Comparison of ENCODE assay signal across 17 cellular contexts in the genomic region with DNA sequence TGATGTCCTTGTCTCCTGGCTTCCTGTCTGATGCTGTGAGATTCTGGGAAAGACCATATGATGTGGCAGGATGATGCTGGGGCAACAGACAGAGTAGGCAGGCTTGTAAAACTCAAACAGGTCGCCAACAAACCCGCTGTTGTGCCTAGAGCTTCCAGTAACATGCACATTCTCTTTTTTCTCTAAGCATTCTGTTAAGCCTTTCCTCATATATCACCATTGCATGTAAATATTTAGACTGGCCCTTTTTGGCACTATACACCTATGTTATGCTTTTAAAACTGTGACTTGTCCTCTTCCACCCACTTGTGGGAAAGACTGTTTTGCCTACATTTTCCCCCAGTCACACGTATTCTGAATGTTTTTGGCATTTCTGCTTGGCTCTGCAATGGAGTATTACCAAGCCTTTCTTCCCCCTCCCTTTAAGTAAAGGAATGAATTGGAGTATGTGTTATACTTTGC.
DNase-seq lines count a peak whose midpoint lies in the region; ATAC-seq and TF ChIP-seq lines count a peak whose summit lies in the region.
"Had no signal": no experiment of that assay in that cellular context is flagged by ENCODE, and none has a peak within 500 bp of the region (broad histone marks: within the 10 kb centered on the region; RNA-seq: fewer than 3 reads in every experiment).

No MANE protein-coding gene starts in this region.

- H3K4me1 ChIP-seq in osteoblast (ENCODE audit: insufficient read depth, low read length): peaks cover 18% of the 10 kb centered on the region

- TF ChIP-seq CTCF in fibroblast of mammary gland (conservative IDR thresholded peaks at IDR 0.05; ENCODE audit: control insufficient read depth, insufficient read depth, low read depth, low read length) (no peak), osteoblast (IDR thresholded peaks at IDR 0.05; ENCODE audit: extremely low read depth, low read depth, low read length) (no peak)

- H2AFZ ChIP-seq in osteoblast (ENCODE audit: low read length): peak overlapping the region; percentile 22

- no peaks in the 10 kb centered on the region for H3K9me3 ChIP-seq in osteoblast (ENCODE audit: low read depth, low read length)
- H3K9me3 ChIP-seq: suprapubic skin had no signal

- no peaks in the 10 kb centered on the region for H3K79me2 ChIP-seq in osteoblast (ENCODE audit: insufficient read depth, low read length)

- no peak for ATAC-seq in HG03196 (IDR thresholded peaks at IDR 0.05; ENCODE audit: unreplicated experiment)
- ATAC-seq: activated naive CD4-positive, alpha-beta T cell treated with anti-CD3 and anti-CD28 coated beads, Interleukin-2, amount 50 U/mL, for 72 hours; activated T-cell treated with anti-CD3 and anti-CD28 coated beads, Interleukin-2, amount 50 U/mL, for 72 hours; T-cell had no signal

- H3K4me2 ChIP-seq in osteoblast (ENCODE audit: insufficient read depth, low read length): peak overlapping the region; percentile 0

- no peaks in the 10 kb centered on the region for H3K27me3 ChIP-seq in osteoblast (ENCODE audit: insufficient read depth, low read length)
- H3K27me3 ChIP-seq: suprapubic skin had no signal

- H3K36me3 ChIP-seq in osteoblast (ENCODE audit: insufficient read depth, low read length): no peaks in the 10 kb centered on the region
- H3K36me3 ChIP-seq: suprapubic skin had no signal

- DNase-seq in COLO829 (ENCODE audit: low spot score) (peak; percentile 51), RPMI7951 (ENCODE audit: low read depth) (peak; percentile 5), fibroblast of mammary gland (ENCODE audit: low read depth) (peak; percentile 40), osteoblast (ENCODE audit: insufficient read length, low spot score, missing footprints) (no peak), NCI-H1694 treated with DMSO at 0.1 percent for 48 hours (lab: John Stamatoyannopoulos, UW) (no peak), NCI-H526 treated with DMSO at 0.1 percent for 48 hours (lab: John Stamatoyannopoulos, UW) (no peak), AG08396 (ENCODE audit: low spot score) (no peak)
- DNase-seq: activated CD4-positive, alpha-beta memory T cell treated with anti-CD3 and anti-CD28 coated beads for 36 hours; activated T-cell treated with anti-CD3 and anti-CD28 coated beads, Interleukin-2, amount 50 U/mL, for 72 hours; caudate nucleus; COR-L47; NCI-H2081 treated with DMSO at 0.1 percent for 48 hours; stimulated activated CD4-positive, alpha-beta T cell treated with anti-CD3 and anti-CD28 coated beads, Interleukin-4, amount 100 ng/mL, for 24 hours; T-cell had no signal

- no peak overlapping the region for H3K27ac ChIP-seq in osteoblast (ENCODE audit: low read depth, low read length)
- H3K27ac ChIP-seq: suprapubic skin had no signal

- H4K20me1 ChIP-seq in osteoblast (ENCODE audit: insufficient read depth, low read length): no peaks in the 10 kb centered on the region

- no peak overlapping the region for H3K4me3 ChIP-seq in fibroblast of mammary gland (ENCODE audit: control insufficient read depth, low read depth, low read length)
- no peak overlapping the region for H3K4me3 ChIP-seq in osteoblast (ENCODE audit: insufficient read depth, low read length)
- H3K4me3 ChIP-seq: suprapubic skin had no signal

Comparison
In these comparisons a context has a peak if more than half of its experiments do, and no peak if none do; other contexts are left out.
1. DNase-seq: peak in COLO829 (single experiment), RPMI7951 (single experiment) and fibroblast of mammary gland (single experiment); none in osteoblast (single experiment), NCI-H1694 treated with DMSO at 0.1 percent for 48 hours (single experiment), NCI-H526 treated with DMSO at 0.1 percent for 48 hours (single experiment) and AG08396 (single experiment).